Comparison of ENCODE assay signal across 8 cellular contexts in the genomic region with DNA sequence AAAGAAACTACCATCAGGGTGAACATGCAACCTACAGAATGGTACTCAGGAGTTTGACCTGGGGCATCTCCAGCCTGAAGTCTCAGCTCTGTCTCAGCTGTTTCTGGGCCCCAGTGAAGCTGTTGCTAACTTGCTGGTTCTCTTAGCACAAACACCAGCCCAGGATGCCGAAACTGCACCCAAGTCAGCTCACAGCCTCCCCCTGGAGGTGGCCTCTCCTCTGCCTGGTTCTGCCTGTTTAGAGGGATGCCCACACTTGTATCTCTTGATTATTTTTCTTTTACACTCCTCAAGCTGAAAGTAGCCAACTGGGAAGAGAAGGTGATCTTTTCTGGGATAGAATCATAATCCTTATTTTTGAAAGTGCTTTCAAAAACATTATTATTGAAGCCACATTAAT.
DNase-seq lines count a peak whose midpoint lies in the region; ATAC-seq, FAIRE-seq and TF ChIP-seq lines count a peak whose summit lies in the region.

No MANE protein-coding gene starts in this region.

- peaks cover 6% of the 10 kb centered on the region for H3K27me3 ChIP-seq in A673 (replicated peaks; ENCODE audit: insufficient read depth, low read depth, low read length, poor library complexity)
- no peaks in the 10 kb centered on the region for H3K27me3 ChIP-seq in WERI-Rb-1 (ENCODE audit: insufficient read depth, low read depth, severe bottlenecking)
- H3K27me3 ChIP-seq in left lung = no peaks in the 10 kb centered on the region

- H3K27ac ChIP-seq in A673 (ENCODE audit: low read depth, low read length, poor library complexity, severe bottlenecking) (no peak overlapping the region), WERI-Rb-1 (no peak overlapping the region), left lung (no peak overlapping the region), coronary artery (no peak overlapping the region)

- ATAC-seq in left lung (no peak), HG02840 (IDR thresholded peaks at IDR 0.05; ENCODE audit: low FRiP score, unreplicated experiment) (no peak)

- no peak overlapping the region for H3K4me3 ChIP-seq in A673 (ENCODE audit: low read depth, low read length, poor library complexity, severe bottlenecking)
- H3K4me3 ChIP-seq in WERI-Rb-1 (ENCODE audit: low read depth, low read length) = no peak overlapping the region
- H3K4me3 ChIP-seq in left lung = no peak overlapping the region
- H3K4me3 ChIP-seq in coronary artery = no peak overlapping the region

- no peak for FAIRE-seq in H54 (lab: Jason Lieb, UNC)

- no peaks in the 10 kb centered on the region for H3K9me3 ChIP-seq in A673 (ENCODE audit: low read depth, low read length, poor library complexity, severe bottlenecking)
- no peaks in the 10 kb centered on the region for H3K9me3 ChIP-seq in WERI-Rb-1 (ENCODE audit: severe bottlenecking)
- H3K9me3 ChIP-seq in left lung = no peaks in the 10 kb centered on the region

- no peaks in the 10 kb centered on the region for H3K4me1 ChIP-seq in A673 (ENCODE audit: insufficient read depth, low read length, poor library complexity, severe bottlenecking)
- H3K4me1 ChIP-seq in left lung = no peaks in the 10 kb centered on the region

- DNase-seq in A673 (ENCODE audit: low spot score) (peak; percentile 35), H54 (ENCODE audit: insufficient read length, low spot score) (peak; percentile 7), WERI-Rb-1 (peak; percentile 19), hepatic stellate cell (ENCODE audit: low spot score) (peak; percentile 12), left lung (no peak), NOMO-1 (lab: John Stamatoyannopoulos, UW; ENCODE audit: unreplicated experiment in 2 of 2) (no peak), coronary artery (ENCODE audit: low spot score) (no peak)

- H3K36me3 ChIP-seq in A673 (ENCODE audit: insufficient read depth, low read length, poor library complexity, severe bottlenecking) = no peaks in the 10 kb centered on the region
- no peaks in the 10 kb centered on the region for H3K36me3 ChIP-seq in WERI-Rb-1
- H3K36me3 ChIP-seq in left lung = no peaks in the 10 kb centered on the region

- POLR2A ChIA-PET in A673 (lab: Charles Lee; ENCODE audit: low non-redundant PET) = no interaction called here

- BruUV-seq in A673 (replicated peaks; lab: Mats Ljungman, UMichigan) = no TSS peak

- TF ChIP-seq POLR2A in H54 (IDR thresholded peaks at IDR 0.05; ENCODE audit: low read depth, low read length) = no peak

- TF ChIP-seq CTCF in A673 (conservative IDR thresholded peaks at IDR 0.05; ENCODE audit: low read depth, low read length) (peak; percentile 42), WERI-Rb-1 (IDR thresholded peaks at IDR 0.05; ENCODE audit: low read depth, low read length) (peak; percentile 56), left lung (IDR thresholded peaks at IDR 0.05) (no peak), coronary artery (IDR thresholded peaks at IDR 0.05) (no peak)

- intact Hi-C loops in A673 (cut with micrococcal nuclease; ENCODE audit: unreplicated experiment) = no loop called here
- intact Hi-C loops in left lung (cut with DNase I) = no loop called here

- CTCF ChIA-PET in A673 (lab: Charles Lee) = no interaction called here

Comparison
In these comparisons a context has a peak if more than half of its experiments do, and no peak if none do; other contexts are left out.
1. DNase-seq: peak in A673 (single experiment), H54 (single experiment), WERI-Rb-1 (single experiment) and hepatic stellate cell (single experiment); none in left lung (0 of 2), NOMO-1 (0 of 2) and coronary artery (single experiment).
2. CTCF ChIP-seq: peak in A673 (single experiment) and WERI-Rb-1 (single experiment); none in left lung (0 of 2) and coronary artery (single experiment).